ENCODE assay signal across 23 cellular contexts in genomic region chr7:44221231-44221791, GRCh38. TPM values are rescaled to one million over a fixed set of nuclear protein-coding genes. Genes with fewer than 3 reads are reported as not detected.
DNase-seq lines count a peak whose midpoint lies in the region; ATAC-seq and TF ChIP-seq lines count a peak whose summit lies in the region.
"Had no signal": no experiment of that assay in that cellular context is flagged by ENCODE, and none has a peak within 500 bp of the region (broad histone marks: within the 10 kb centered on the region; RNA-seq: fewer than 3 reads in every experiment).

No MANE protein-coding gene starts in this region.

- H3K4me1 Mint-ChIP-seq in GM23338: peaks cover 41% of the 10 kb centered on the region
- peaks cover 3% of the 10 kb centered on the region for H3K4me1 Mint-ChIP-seq in progenitor cell of endocrine pancreas (ENCODE audit: low read depth)
- peaks cover 0 to 1% (median 0%) of the 10 kb centered on the region in 7 donors for H3K4me1 Mint-ChIP-seq in naive thymus-derived CD4-positive, alpha-beta T cell
- H3K4me1 Mint-ChIP-seq: activated CD8-positive, alpha-beta memory T cell treated with anti-CD3 and anti-CD28 coated beads, Interleukin-2, amount 10 ng/mL, durations not matched to agents 7 days and 5 days; stimulated activated naive B cell treated with anti-CD40 and anti-IgM and Interleukin-4, amounts not matched to agents 10 μg/mL and 1 μg/mL and 100 μg/mL, for 72 hours had no signal

- no peak overlapping the region for H3K27ac ChIP-seq in GM23338 (ENCODE audit: low read depth)
- no peak overlapping the region for H3K27ac ChIP-seq in naive thymus-derived CD4-positive, alpha-beta T cell (ENCODE audit: low read depth, low read length)
- H3K27ac ChIP-seq: epithelial cell of prostate, gastroesophageal sphincter, HL-60 had no signal

- no peak overlapping the region for H3K4me2 ChIP-seq in GM23338

- H2AFZ ChIP-seq in GM23338: peak overlapping the region; percentile 74; the same call in 1 of the 2 replicates

- no peaks in the 10 kb centered on the region for H3F3A ChIP-seq in GM23338 (replicated peaks; ENCODE audit: low read depth)

- no peaks in the 10 kb centered on the region for H4K20me1 ChIP-seq in GM23338 (replicated peaks; ENCODE audit: insufficient read depth)

- DNase-seq in GM23338 (ENCODE audit: low spot score) (peak; percentile 37), SK-N-DZ (ENCODE audit: low spot score) (peak; percentile 71), left ventricle myocardium superior (peak; percentile 27), progenitor cell of endocrine pancreas (ENCODE audit: low spot score, unreplicated experiment) (no peak), COLO668 (lab: John Stamatoyannopoulos, UW; ENCODE audit: unreplicated experiment) (no peak)
- DNase-seq in naive thymus-derived CD4-positive, alpha-beta T cell: no peak
- DNase-seq: activated CD4-positive, CD25-positive, alpha-beta regulatory T cell; activated CD8-positive, alpha-beta memory T cell treated with anti-CD3 and anti-CD28 coated beads, Interleukin-2, amount 10 ng/mL, durations not matched to agents 7 days and 5 days; activated gamma-delta T cell; amniotic stem cell; CD4-positive, alpha-beta T cell; DMS79; NCI-H1092 treated with DMSO at 0.1 percent for 48 hours; NCI-H82; small intestine; stimulated activated naive B cell treated with anti-CD40 and anti-IgM and Interleukin-4, amounts not matched to agents 10 μg/mL and 1 μg/mL and 100 μg/mL, for 72 hours had no signal

- H3K4me3 Mint-ChIP-seq in GM23338 (no peak overlapping the region), progenitor cell of endocrine pancreas (ENCODE audit: low read depth) (no peak overlapping the region)
- H3K4me3 Mint-ChIP-seq in naive thymus-derived CD4-positive, alpha-beta T cell: no peak overlapping the region
- H3K4me3 Mint-ChIP-seq: activated CD8-positive, alpha-beta memory T cell treated with anti-CD3 and anti-CD28 coated beads, Interleukin-2, amount 10 ng/mL, durations not matched to agents 7 days and 5 days; CD4-positive, alpha-beta T cell; stimulated activated naive B cell treated with anti-CD40 and anti-IgM and Interleukin-4, amounts not matched to agents 10 μg/mL and 1 μg/mL and 100 μg/mL, for 72 hours; T-helper 1 cell treated with Interleukin-12 subunit alpha and Interleukin-12 subunit beta and Interleukin-4 antibody, amounts not matched to agents 30 μg/mL and 1 μg/mL, for 36 hours; type B pancreatic cell had no signal

- ATAC-seq in GM23338: peak; percentile 3
- ATAC-seq in left ventricle myocardium superior: no peak
- no peak for ATAC-seq in HG03565 (IDR thresholded peaks at IDR 0.05; ENCODE audit: unreplicated experiment)
- no peak for ATAC-seq in GM19467 (IDR thresholded peaks at IDR 0.05; ENCODE audit: unreplicated experiment)
- no peak for ATAC-seq in naive thymus-derived CD4-positive, alpha-beta T cell
- ATAC-seq: activated CD8-positive, alpha-beta memory T cell treated with anti-CD3 and anti-CD28 coated beads, Interleukin-2, amount 10 ng/mL, durations not matched to agents 7 days and 5 days; gastroesophageal sphincter; stimulated activated naive B cell treated with anti-CD40 and anti-IgM and Interleukin-4, amounts not matched to agents 10 μg/mL and 1 μg/mL and 100 μg/mL, for 72 hours had no signal

- no peaks in the 10 kb centered on the region for H3K27me3 ChIP-seq in GM23338 (ENCODE audit: insufficient read depth)
- H3K27me3 ChIP-seq in naive thymus-derived CD4-positive, alpha-beta T cell (ENCODE audit: control insufficient read depth in 2 of 2, insufficient read depth in 2 of 2, low read length in 2 of 2): no peaks in the 10 kb centered on the region

- H3K9me2 ChIP-seq in GM23338 (ENCODE audit: insufficient read depth): no peaks in the 10 kb centered on the region

- intact Hi-C loops in left ventricle myocardium superior (cut with micrococcal nuclease): no loop called here
- intact Hi-C loops in naive thymus-derived CD4-positive, alpha-beta T cell (cut with micrococcal nuclease): no loop called here

- H3K4me3 ChIP-seq in GM23338: no peak overlapping the region
- H3K4me3 ChIP-seq in naive thymus-derived CD4-positive, alpha-beta T cell (ENCODE audit: low read length): no peak overlapping the region
- H3K4me3 ChIP-seq: gastroesophageal sphincter had no signal

- CTCF ChIA-PET in naive thymus-derived CD4-positive, alpha-beta T cell (lab: Charles Lee): interaction anchor here (0.6 kb wide), 1 partner anchor 246 kb away, joined by 3 read pairs; no protein-coding TSS in a partner anchor

- no peaks in the 10 kb centered on the region for H3K79me2 ChIP-seq in GM23338 (replicated peaks; ENCODE audit: insufficient read depth)

- H3K36me3 Mint-ChIP-seq in GM23338 (ENCODE audit: low read depth) (no peaks in the 10 kb centered on the region), progenitor cell of endocrine pancreas (ENCODE audit: insufficient read depth) (no peaks in the 10 kb centered on the region)
- no peaks in the 10 kb centered on the region for H3K36me3 Mint-ChIP-seq in naive thymus-derived CD4-positive, alpha-beta T cell
- H3K36me3 Mint-ChIP-seq: activated CD8-positive, alpha-beta memory T cell treated with anti-CD3 and anti-CD28 coated beads, Interleukin-2, amount 10 ng/mL, durations not matched to agents 7 days and 5 days; type B pancreatic cell had no signal

- H3K36me3 ChIP-seq in GM23338 (ENCODE audit: insufficient read depth): no peaks in the 10 kb centered on the region
- H3K36me3 ChIP-seq in naive thymus-derived CD4-positive, alpha-beta T cell (ENCODE audit: control insufficient read depth in 2 of 3, insufficient read depth in 3 of 3, low read length in 3 of 3): no peaks in the 10 kb centered on the region
- H3K36me3 ChIP-seq: gastroesophageal sphincter had no signal

- H3K9me3 Mint-ChIP-seq in GM23338 (no peaks in the 10 kb centered on the region), progenitor cell of endocrine pancreas (ENCODE audit: low read depth) (no peaks in the 10 kb centered on the region)
- no peaks in the 10 kb centered on the region for H3K9me3 Mint-ChIP-seq in naive thymus-derived CD4-positive, alpha-beta T cell
- H3K9me3 Mint-ChIP-seq: CD4-positive, alpha-beta T cell; stimulated activated naive B cell treated with anti-CD40 and anti-IgM and Interleukin-4, amounts not matched to agents 10 μg/mL and 1 μg/mL and 100 μg/mL, for 72 hours; T-helper 1 cell treated with Interleukin-12 subunit alpha and Interleukin-12 subunit beta and Interleukin-4 antibody, amounts not matched to agents 30 μg/mL and 1 μg/mL, for 36 hours; type B pancreatic cell had no signal

- no peaks in the 10 kb centered on the region for H3K9me3 ChIP-seq in naive thymus-derived CD4-positive, alpha-beta T cell (ENCODE audit: control insufficient read depth in 2 of 3, low read length in 3 of 3)

- H3K4me1 ChIP-seq in GM23338 (ENCODE audit: insufficient read depth): peaks cover 8% of the 10 kb centered on the region
- H3K4me1 ChIP-seq in naive thymus-derived CD4-positive, alpha-beta T cell (ENCODE audit: control insufficient read depth in 2 of 2, insufficient read depth in 2 of 2, low read length in 2 of 2): no peaks in the 10 kb centered on the region
- H3K4me1 ChIP-seq: gastroesophageal sphincter had no signal

- POLR2A ChIA-PET in naive thymus-derived CD4-positive, alpha-beta T cell (lab: Charles Lee): no interaction called here

- H3K27me3 Mint-ChIP-seq in GM23338 (ENCODE audit: insufficient read depth, low read depth, poor library complexity) (peaks cover 13% of the 10 kb centered on the region), progenitor cell of endocrine pancreas (peaks cover 13% of the 10 kb centered on the region)
- peaks cover 0 to 4% (median 0%) of the 10 kb centered on the region in 5 donors for H3K27me3 Mint-ChIP-seq in naive thymus-derived CD4-positive, alpha-beta T cell

- H3K27ac Mint-ChIP-seq in GM23338 (no peak overlapping the region), progenitor cell of endocrine pancreas (no peak overlapping the region)
- H3K27ac Mint-ChIP-seq in naive thymus-derived CD4-positive, alpha-beta T cell: no peak overlapping the region
- H3K27ac Mint-ChIP-seq: activated CD8-positive, alpha-beta memory T cell treated with anti-CD3 and anti-CD28 coated beads, Interleukin-2, amount 10 ng/mL, durations not matched to agents 7 days and 5 days; CD4-positive, alpha-beta T cell; stimulated activated naive B cell treated with anti-CD40 and anti-IgM and Interleukin-4, amounts not matched to agents 10 μg/mL and 1 μg/mL and 100 μg/mL, for 72 hours; T-helper 1 cell treated with Interleukin-12 subunit alpha and Interleukin-12 subunit beta and Interleukin-4 antibody, amounts not matched to agents 30 μg/mL and 1 μg/mL, for 36 hours; type B pancreatic cell had no signal

- TF ChIP-seq CTCF in GM23338 (conservative IDR thresholded peaks at IDR 0.05; ENCODE audit: low read depth in 2 of 2) (peak in 1 of 2 experiments; percentile 9; a peak in 1 of 4 replicates), progenitor cell of endocrine pancreas (IDR thresholded peaks at IDR 0.05; ENCODE audit: unreplicated experiment) (peak; percentile 11)

TF ChIP-seq in GM23338, 12 proteins besides CTCF, POLR2A, EP300 and RAD21 (continues in another document):
- TF ChIP-seq JUNB (IDR thresholded peaks at IDR 0.05; ENCODE audit: unreplicated experiment) (no peak), ZNF114 (CRISPR knock-in tag; IDR thresholded peaks at IDR 0.05) (no peak)

RNA-seq across cellular contexts. Expression of gene YKT6, which starts 20.5 kb away (rescaled TPM):
- 94.5 and 114 TPM in 2 replicates for total RNA-seq in GM23338 (2014; rRNA removed; shearing (Covaris generic))
- polyA plus RNA-seq in GM23338 (2016; fragmentation: Nextera tagmentation; extraction: Ambion mirVana): 29.2 and 33.5 TPM in 2 replicates
- polyA plus RNA-seq in SK-N-DZ (2014; cell fraction: cytosol; rRNA removed): 54.2 and 57.4 TPM in 2 replicates
- polyA plus RNA-seq in SK-N-DZ (2014; cell fraction: nucleus; rRNA removed): 34.8 and 41.2 TPM in 2 replicates
- total RNA-seq in left ventricle myocardium superior (58.4 TPM), progenitor cell of endocrine pancreas (79.2 and 82.5 TPM in 2 replicates)
- 10 to 100 TPM; 58.1 to 80.9 (median 62.3) TPM for total RNA-seq in naive thymus-derived CD4-positive, alpha-beta T cell
- 10 to 100 TPM; 32.6 to 38.8 TPM for polyA plus RNA-seq in naive thymus-derived CD4-positive, alpha-beta T cell

RNA-seq across cellular contexts. Expression of gene GCK, which starts 32.1 kb away (rescaled TPM):
- 7.3 and 9.3 TPM in 2 replicates for total RNA-seq in GM23338 (2014; rRNA removed; shearing (Covaris generic))
- polyA plus RNA-seq in GM23338 (2016; fragmentation: Nextera tagmentation; extraction: Ambion mirVana): 6.1 and 7.7 TPM in 2 replicates
- polyA plus RNA-seq in SK-N-DZ (2014; cell fraction: cytosol; rRNA removed): 5.3 and 5.7 TPM in 2 replicates
- 3.1 and 5.7 TPM in 2 replicates for polyA plus RNA-seq in SK-N-DZ (2014; cell fraction: nucleus; rRNA removed)
- total RNA-seq in left ventricle myocardium superior (1.4 TPM), progenitor cell of endocrine pancreas (4.9 and 5.9 TPM in 2 replicates)
- under 1 TPM; 0.29 to 0.88 (median 0.51) TPM for total RNA-seq in naive thymus-derived CD4-positive, alpha-beta T cell
- polyA plus RNA-seq in naive thymus-derived CD4-positive, alpha-beta T cell: 1 to 10 TPM; 1.7 to 2.0 TPM

Comparison
In these comparisons a context has a peak if more than half of its experiments do, and no peak if none do; other contexts are left out.
1. DNase-seq: peak in GM23338 (single experiment), SK-N-DZ (single experiment) and left ventricle myocardium superior (single experiment); none in progenitor cell of endocrine pancreas (single experiment), COLO668 (single experiment) and naive thymus-derived CD4-positive, alpha-beta T cell (0 of 9).